15 cellular contexts compared by ENCODE assay signal in the genomic region with DNA sequence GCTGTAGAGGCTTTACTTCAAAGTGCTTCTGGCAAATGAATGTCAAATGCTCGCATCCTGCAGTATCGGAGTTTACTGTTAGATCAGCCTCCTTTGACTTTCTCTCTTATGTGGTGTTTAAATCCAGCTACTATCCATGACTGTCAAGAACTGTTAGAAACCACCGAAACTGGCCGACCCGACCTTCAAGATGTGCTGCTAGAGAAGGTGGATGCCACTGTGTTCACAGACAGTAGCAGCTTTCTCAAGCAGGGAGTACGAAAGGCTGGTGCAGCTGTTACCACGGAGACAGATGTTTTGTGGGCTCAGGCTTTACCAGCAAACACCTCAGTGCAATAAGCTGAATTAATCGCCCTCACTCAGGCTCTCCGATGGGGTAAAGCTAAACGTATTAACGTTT.
A peak's percentile ranks its signal among the peaks of the same experiment; 100 is the strongest.
DNase-seq lines count a peak whose midpoint lies in the region; ATAC-seq and TF ChIP-seq lines count a peak whose summit lies in the region.
"Had no signal": no experiment of that assay in that cellular context is flagged by ENCODE, and none has a peak within 500 bp of the region (broad histone marks: within the 10 kb centered on the region; RNA-seq: fewer than 3 reads in every experiment).

No MANE protein-coding gene starts in this region.

- DNase-seq in Jurkat, Clone E6-1 (ENCODE audit: low read depth, low spot score): peak; percentile 71
- DNase-seq in NCI-H82 (lab: John Stamatoyannopoulos, UW) (peak; percentile 94), endodermal cell (no peak), neuronal stem cell (ENCODE audit: low spot score) (no peak), mesothelial cell of epicardium (ENCODE audit: low spot score in 2 of 2, unreplicated experiment in 2 of 2) (no peak), DMS153 treated with DMSO at 0.1 percent for 48 hours (lab: John Stamatoyannopoulos, UW; ENCODE audit: unreplicated experiment) (no peak)
- DNase-seq: Calu3; CD8-positive, alpha-beta T cell; GDM1; H9 had no signal

- no peaks in the 10 kb centered on the region for H3K79me1 ChIP-seq in neuronal stem cell (ENCODE audit: low read depth, low read length)

- ATAC-seq in GM18867 (IDR thresholded peaks at IDR 0.05; ENCODE audit: unreplicated experiment): no peak
- ATAC-seq: CD8-positive, alpha-beta T cell; HepG2 had no signal

- no peaks in the 10 kb centered on the region for H3K4me1 ChIP-seq in endodermal cell (ENCODE audit: control insufficient read depth, insufficient read depth, low read length)
- peaks cover 2 to 6% of the 10 kb centered on the region in 2 donors for H3K4me1 ChIP-seq in neuronal stem cell (ENCODE audit: control insufficient read depth in 2 of 2, insufficient read depth in 1 of 2, low read depth in 1 of 2, low read length in 2 of 2)

- no peak overlapping the region for H3K27ac Mint-ChIP-seq in endodermal cell
- no peak overlapping the region for H3K27ac Mint-ChIP-seq in mesothelial cell of epicardium
- H3K27ac Mint-ChIP-seq: B cell; CD8-positive, alpha-beta T cell; H9; IgD-negative memory B cell had no signal

- no peak overlapping the region for H2BK15ac ChIP-seq in neuronal stem cell (ENCODE audit: low read length)

- H3K27me3 ChIP-seq in endodermal cell (ENCODE audit: control insufficient read depth, insufficient read depth, low read length, poor library complexity, severe bottlenecking): no peaks in the 10 kb centered on the region
- no peaks in the 10 kb centered on the region for H3K27me3 ChIP-seq in neuronal stem cell (ENCODE audit: control insufficient read depth in 3 of 3, insufficient read depth in 3 of 3, low read depth in 1 of 3, low read length in 3 of 3)
- H3K27me3 ChIP-seq: BLaER1 treated with 17β-estradiol and CSF1 and Interleukin-3, amounts not matched to agents 10 nM and 100 nM had no signal

- WGBS in endodermal cell (ENCODE audit: insufficient coverage in 1 of 2, insufficient read length in 1 of 2), 2 experiments: 92 to 95% methylated on average over 8 to 11 of the region's 11 CpGs
- no CpG with 5 or more reads among the region's 11 CpGs for WGBS in neuronal stem cell (ENCODE audit: extremely low coverage in 2 of 2, insufficient read length in 2 of 2, insufficient replicate concordance in 1 of 2), 2 donors

- H3K9me3 ChIP-seq in endodermal cell (ENCODE audit: control insufficient read depth, low read length) (peaks cover 66% of the 10 kb centered on the region), neuronal stem cell (replicated peaks in 1 of 2; ENCODE audit: control insufficient read depth in 2 of 2, insufficient read depth in 1 of 2, low read depth in 1 of 2, low read length in 2 of 2) (no peaks in the 10 kb centered on the region)

- H3K4ac ChIP-seq in neuronal stem cell (ENCODE audit: low read length): no peak overlapping the region

- no peaks in the 10 kb centered on the region for H3K27me3 Mint-ChIP-seq in endodermal cell (ENCODE audit: insufficient read depth)
- no peaks in the 10 kb centered on the region for H3K27me3 Mint-ChIP-seq in mesothelial cell of epicardium (ENCODE audit: low read depth)
- H3K27me3 Mint-ChIP-seq: B cell, IgD-negative memory B cell had no signal

- H3K9ac ChIP-seq in endodermal cell (ENCODE audit: extremely low read depth, low read length, poor library complexity, severe bottlenecking) (no peak overlapping the region), neuronal stem cell (ENCODE audit: low read depth, low read length, poor library complexity) (no peak overlapping the region)
- H3K9ac ChIP-seq: BLaER1 treated with 17β-estradiol and CSF1 and Interleukin-3, amounts not matched to agents 10 nM and 100 nM had no signal

- H2AFZ ChIP-seq in neuronal stem cell (ENCODE audit: low read length): no peak overlapping the region

- no peak overlapping the region for H3K4me3 ChIP-seq in Jurkat, Clone E6-1 (ENCODE audit: low read length)
- H3K4me3 ChIP-seq in endodermal cell (ENCODE audit: low read length) (peak overlapping the region; percentile 12), neuronal stem cell (ENCODE audit: low read length in 2 of 2) (no peak overlapping the region)
- H3K4me3 ChIP-seq: BLaER1 treated with 17β-estradiol and CSF1 and Interleukin-3, amounts not matched to agents 10 nM and 100 nM had no signal

- H2BK5ac ChIP-seq in neuronal stem cell (ENCODE audit: low read length): no peak overlapping the region

- H3K4me3 Mint-ChIP-seq in endodermal cell: no peak overlapping the region
- H3K4me3 Mint-ChIP-seq in mesothelial cell of epicardium: no peak overlapping the region
- H3K4me3 Mint-ChIP-seq: B cell; CD8-positive, alpha-beta T cell; H9; IgD-negative memory B cell had no signal

- no peak overlapping the region for H2AK5ac ChIP-seq in neuronal stem cell (ENCODE audit: low read depth, low read length)

- H4K91ac ChIP-seq in neuronal stem cell (ENCODE audit: low read depth, low read length, poor library complexity): no peak overlapping the region

- H3K18ac ChIP-seq in neuronal stem cell (ENCODE audit: low read length): no peak overlapping the region

- H2BK120ac ChIP-seq in neuronal stem cell (ENCODE audit: low read depth, low read length): no peak overlapping the region

- H4K8ac ChIP-seq in neuronal stem cell (ENCODE audit: low read depth, low read length): peak overlapping the region; percentile 70

- H3K9me3 Mint-ChIP-seq in endodermal cell (peaks cover 51% of the 10 kb centered on the region), mesothelial cell of epicardium (peaks cover 24% of the 10 kb centered on the region)
- H3K9me3 Mint-ChIP-seq: CD8-positive, alpha-beta T cell had no signal

- no peak overlapping the region for H2BK12ac ChIP-seq in neuronal stem cell (ENCODE audit: low read length)

- H3K4me1 Mint-ChIP-seq in endodermal cell: no peaks in the 10 kb centered on the region
- peaks cover 5% of the 10 kb centered on the region for H3K4me1 Mint-ChIP-seq in mesothelial cell of epicardium
- H3K4me1 Mint-ChIP-seq: B cell, IgD-negative memory B cell had no signal

- TF ChIP-seq CTCF in endodermal cell (conservative IDR thresholded peaks at IDR 0.05): no peak
- no peak for TF ChIP-seq CTCF in mesothelial cell of epicardium (IDR thresholded peaks at IDR 0.05; ENCODE audit: unreplicated experiment)

- H3K36me3 Mint-ChIP-seq in endodermal cell (ENCODE audit: low read depth): peaks cover 22% of the 10 kb centered on the region
- H3K36me3 Mint-ChIP-seq in mesothelial cell of epicardium: no peaks in the 10 kb centered on the region
- H3K36me3 Mint-ChIP-seq: CD8-positive, alpha-beta T cell; IgD-negative memory B cell had no signal

- H3K14ac ChIP-seq in neuronal stem cell (ENCODE audit: low read length): no peak overlapping the region

- H3K36me3 ChIP-seq in endodermal cell (ENCODE audit: control insufficient read depth, insufficient read depth, low read length) (peaks cover 12% of the 10 kb centered on the region), neuronal stem cell (replicated peaks in 1 of 2; ENCODE audit: control insufficient read depth in 2 of 2, insufficient read depth in 2 of 2, low read length in 2 of 2) (no peaks in the 10 kb centered on the region)
- H3K36me3 ChIP-seq: BLaER1 treated with 17β-estradiol and CSF1 and Interleukin-3, amounts not matched to agents 10 nM and 100 nM had no signal

- H3K4me2 ChIP-seq in neuronal stem cell (ENCODE audit: insufficient read depth, low read length, poor library complexity, severe bottlenecking): no peak overlapping the region
- H3K4me2 ChIP-seq: BLaER1 treated with 17β-estradiol and CSF1 and Interleukin-3, amounts not matched to agents 10 nM and 100 nM had no signal

- no peak overlapping the region for H3K23ac ChIP-seq in neuronal stem cell (ENCODE audit: low read depth, low read length, poor library complexity)

- no peak overlapping the region for H3K27ac ChIP-seq in endodermal cell (ENCODE audit: low read depth, low read length)
- no peak overlapping the region for H3K27ac ChIP-seq in neuronal stem cell (replicated peaks; ENCODE audit: low read length)
- H3K27ac ChIP-seq: BLaER1 treated with 17β-estradiol and CSF1 and Interleukin-3, amounts not matched to agents 10 nM and 100 nM had no signal

Comparison
In these comparisons a context has a peak if more than half of its experiments do, and no peak if none do; other contexts are left out.
1. DNase-seq: peak in Jurkat, Clone E6-1 (single experiment) and NCI-H82 (single experiment); none in endodermal cell (single experiment), neuronal stem cell (single experiment), mesothelial cell of epicardium (0 of 2) and DMS153 treated with DMSO at 0.1 percent for 48 hours (single experiment).